17 cellular contexts compared by ENCODE assay signal in the genomic region with DNA sequence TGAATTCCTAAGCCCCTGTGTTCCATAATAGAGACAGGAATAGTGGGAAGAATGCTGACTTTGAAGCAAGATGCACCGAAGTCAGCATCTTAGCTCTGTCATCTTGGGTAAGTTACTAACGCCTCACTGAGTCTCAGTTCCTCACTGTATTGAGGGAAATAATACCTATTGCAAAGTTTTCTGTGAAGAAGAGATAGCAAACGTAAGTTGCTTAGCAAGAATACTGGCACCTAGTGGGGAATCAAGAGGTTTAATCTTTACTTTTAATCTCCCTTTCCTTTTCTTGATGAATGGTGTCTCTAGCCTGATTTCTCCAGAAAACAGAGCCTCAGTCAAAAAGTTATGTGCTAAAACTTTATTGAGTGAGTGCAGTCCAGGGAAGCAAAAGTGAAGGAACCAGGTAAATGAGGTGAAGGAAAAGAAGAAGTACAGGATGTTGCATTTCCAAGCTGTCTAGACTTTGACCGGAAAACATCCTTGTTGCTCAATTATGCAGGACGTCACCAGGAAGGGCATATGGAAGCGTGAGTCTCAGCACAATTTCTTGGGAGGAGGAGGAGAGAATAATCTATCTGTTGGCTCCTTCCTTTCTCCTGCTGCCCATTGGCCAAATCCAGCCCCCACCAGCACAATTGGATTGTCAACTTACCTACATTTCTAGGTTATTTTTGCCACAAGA.
DNase-seq lines count a peak whose midpoint lies in the region; ATAC-seq, FAIRE-seq and TF ChIP-seq lines count a peak whose summit lies in the region.
"Had no signal": no experiment of that assay in that cellular context is flagged by ENCODE, and none has a peak within 500 bp of the region (broad histone marks: within the 10 kb centered on the region; RNA-seq: fewer than 3 reads in every experiment).

No MANE protein-coding gene starts in this region.

- peak overlapping the region; percentile 9 for H3K27ac Mint-ChIP-seq in memory B cell
- H3K27ac Mint-ChIP-seq: activated naive CD4-positive, alpha-beta T cell treated with anti-CD3 and anti-CD28 coated beads for 36 hours; naive thymus-derived CD8-positive, alpha-beta T cell had no signal

- H3K4me2 ChIP-seq in DOHH2 (ENCODE audit: low read length): peak overlapping the region; percentile 31; the same call in 1 of the 2 replicates

- no peak for TF ChIP-seq POLR2A in esophagus squamous epithelium (IDR thresholded peaks at IDR 0.05)

- peaks cover 3% of the 10 kb centered on the region for H3K27me3 Mint-ChIP-seq in memory B cell

- H3K36me3 ChIP-seq in DOHH2 (ENCODE audit: control insufficient read depth, low read length) (no peaks in the 10 kb centered on the region), left lung (no peaks in the 10 kb centered on the region), esophagus squamous epithelium (no peaks in the 10 kb centered on the region), pancreas (no peaks in the 10 kb centered on the region)

- no peaks in the 10 kb centered on the region for H3K9me2 ChIP-seq in DOHH2 (replicated peaks; ENCODE audit: control insufficient read depth, low read length)

- peak; percentile 63 for TF ChIP-seq CTCF in DOHH2 (IDR thresholded peaks at IDR 0.05; ENCODE audit: low read depth, low read length, poor library complexity, severe bottlenecking)
- TF ChIP-seq CTCF in LNCAP (IDR thresholded peaks at IDR 0.05): peak; percentile 33; the same call in 1 of the 2 replicates
- TF ChIP-seq CTCF in left lung (IDR thresholded peaks at IDR 0.05): no peak
- peak in 1 of 6 experiments; percentile 15 for TF ChIP-seq CTCF in esophagus squamous epithelium (IDR thresholded peaks at IDR 0.05)
- TF ChIP-seq CTCF in pancreas (IDR thresholded peaks at IDR 0.05): no peak

- H3K4me3 ChIP-seq in DOHH2 (ENCODE audit: low read length) (no peak overlapping the region), left lung (no peak overlapping the region), esophagus squamous epithelium (no peak overlapping the region), pancreas (no peak overlapping the region)

- no peaks in the 10 kb centered on the region for H3K9me3 Mint-ChIP-seq in memory B cell
- H3K9me3 Mint-ChIP-seq: activated naive CD4-positive, alpha-beta T cell treated with anti-CD3 and anti-CD28 coated beads for 36 hours; naive thymus-derived CD8-positive, alpha-beta T cell had no signal

- 52 to 65% methylated on average over 6 of the region's 6 CpGs for WGBS in esophagus squamous epithelium, 2 donors
- 48 to 56% methylated on average over 6 of the region's 6 CpGs for WGBS in pancreas, 2 donors

- no peaks in the 10 kb centered on the region for H4K20me1 ChIP-seq in DOHH2 (ENCODE audit: control insufficient read depth, insufficient read depth, low read depth, low read length)

- H3K4me1 ChIP-seq in DOHH2 (ENCODE audit: control insufficient read depth, low read length) (peaks cover 17% of the 10 kb centered on the region), left lung (no peaks in the 10 kb centered on the region), esophagus squamous epithelium (no peaks in the 10 kb centered on the region), pancreas (no peaks in the 10 kb centered on the region)

- intact Hi-C loops in left lung (cut with DNase I): no loop called here
- intact Hi-C loops in esophagus squamous epithelium (cut with DNase I): no loop called here
- intact Hi-C loops in pancreas (cut with DNase I): no loop called here

- peak; percentile 67 for ATAC-seq in memory B cell (ENCODE audit: low read depth)
- no peak for ATAC-seq in left lung
- ATAC-seq in pancreas: no peak
- ATAC-seq in esophagus mucosa: no peak
- ATAC-seq: naive thymus-derived CD8-positive, alpha-beta T cell had no signal

- H3K79me2 ChIP-seq in DOHH2 (ENCODE audit: control insufficient read depth, low read length): no peaks in the 10 kb centered on the region

- no peaks in the 10 kb centered on the region for H3K4me1 Mint-ChIP-seq in memory B cell
- H3K4me1 Mint-ChIP-seq: naive thymus-derived CD8-positive, alpha-beta T cell had no signal

- no peaks in the 10 kb centered on the region for H3K36me3 Mint-ChIP-seq in memory B cell
- H3K36me3 Mint-ChIP-seq: naive thymus-derived CD8-positive, alpha-beta T cell had no signal

- no peak overlapping the region for H3K27ac ChIP-seq in DOHH2 (ENCODE audit: low read depth, low read length)
- no peak overlapping the region for H3K27ac ChIP-seq in left lung
- no peak overlapping the region for H3K27ac ChIP-seq in esophagus squamous epithelium
- no peak overlapping the region for H3K27ac ChIP-seq in pancreas

- DNase-seq in astrocyte of the hippocampus (ENCODE audit: low read depth, low spot score): peak; percentile 16
- peak in 1 of 2 donors; percentile 3 for DNase-seq in memory B cell (ENCODE audit: low spot score in 2 of 2)
- no peak for DNase-seq in left lung
- no peak for DNase-seq in esophagus squamous epithelium (lab: John Stamatoyannopoulos, UW)
- DNase-seq in pancreas: no peak
- DNase-seq: activated CD4-positive, alpha-beta T cell treated with anti-CD3 and anti-CD28 coated beads for 48 hours; activated naive CD4-positive, alpha-beta T cell treated with anti-CD3 and anti-CD28 coated beads for 36 hours; DMS153; effector CD4-positive, alpha-beta T cell; naive thymus-derived CD8-positive, alpha-beta T cell; NCI-H2081; Right ventricle myocardium superior; stimulated activated CD4-positive, alpha-beta T cell treated with anti-CD3 and anti-CD28 coated beads, Interleukin-12 subunit alpha, Interleukin-12 subunit beta, amount 100 ng/mL, for 4 hours had no signal

- H3F3A ChIP-seq in DOHH2 (ENCODE audit: control insufficient read depth, insufficient read depth): no peaks in the 10 kb centered on the region

- no peaks in the 10 kb centered on the region for H3K9me3 ChIP-seq in DOHH2 (ENCODE audit: control insufficient read depth, insufficient read depth, low read length)
- no peaks in the 10 kb centered on the region for H3K9me3 ChIP-seq in left lung
- H3K9me3 ChIP-seq in esophagus squamous epithelium: no peaks in the 10 kb centered on the region
- no peaks in the 10 kb centered on the region for H3K9me3 ChIP-seq in pancreas

- no peaks in the 10 kb centered on the region for H3K27me3 ChIP-seq in DOHH2 (ENCODE audit: control insufficient read depth, low read length)
- H3K27me3 ChIP-seq in left lung: no peaks in the 10 kb centered on the region
- H3K27me3 ChIP-seq in esophagus squamous epithelium: no peaks in the 10 kb centered on the region
- no peaks in the 10 kb centered on the region for H3K27me3 ChIP-seq in pancreas

- FAIRE-seq in pancreas (lab: Jason Lieb, UNC): no peak
- FAIRE-seq: GM18507 had no signal

- H3K4me3 Mint-ChIP-seq in memory B cell: no peak overlapping the region
- H3K4me3 Mint-ChIP-seq: activated naive CD4-positive, alpha-beta T cell treated with anti-CD3 and anti-CD28 coated beads for 36 hours; naive thymus-derived CD8-positive, alpha-beta T cell had no signal

Comparison
In these comparisons a context has a peak if more than half of its experiments do, and no peak if none do; other contexts are left out.
1. CTCF ChIP-seq: peak in DOHH2 (single experiment) and LNCAP (single experiment); none in left lung (0 of 2) and pancreas (0 of 4).